Comparison of ENCODE assay signal across 25 cellular contexts in genomic region chr16:11171448-11171709, GRCh38.
DNase-seq lines count a peak whose midpoint lies in the region; ATAC-seq lines count a peak whose summit lies in the region.
"Had no signal": no experiment of that assay in that cellular context is flagged by ENCODE, and none has a peak within 500 bp of the region (broad histone marks: within the 10 kb centered on the region; RNA-seq: fewer than 3 reads in every experiment).

No MANE protein-coding gene starts in this region.

- no peak overlapping the region for H3K4me3 ChIP-seq in BLaER1 treated with 17β-estradiol and CSF1 and Interleukin-3, amounts not matched to agents 10 nM and 100 nM
- H3K4me3 ChIP-seq: GM12878, GM23338, PC-9, SJCRH30 had no signal

- no peaks in the 10 kb centered on the region for H3K27me3 Mint-ChIP-seq in activated CD8-positive, alpha-beta memory T cell treated with anti-CD3 and anti-CD28 coated beads, Interleukin-2, amount 10 ng/mL, durations not matched to agents 7 days and 5 days
- no peaks in the 10 kb centered on the region for H3K27me3 Mint-ChIP-seq in activated T-helper 2 cell treated with anti-CD3 and anti-CD28 coated beads, Interferon-gamma antibody, Interleukin-2, Interleukin-4, amounts not matched to agents 10 μg/mL and 5 μg/mL and 100 μg/mL, durations not matched to agents 14 hours and 24 hours and 36 hours (ENCODE audit: low read depth)
- H3K27me3 Mint-ChIP-seq in stimulated activated naive B cell treated with anti-CD40 and anti-IgM and Interleukin-4, amounts not matched to agents 10 μg/mL and 1 μg/mL and 100 μg/mL, for 72 hours = no peaks in the 10 kb centered on the region
- H3K27me3 Mint-ChIP-seq: CD4-positive, alpha-beta memory T cell had no signal

- H3K9ac ChIP-seq in BLaER1 treated with 17β-estradiol and CSF1 and Interleukin-3, amounts not matched to agents 10 nM and 100 nM = no peak overlapping the region

- no peak overlapping the region for H3K27ac ChIP-seq in BLaER1 treated with 17β-estradiol and CSF1 and Interleukin-3, amounts not matched to agents 10 nM and 100 nM
- H3K27ac ChIP-seq: PC-9, SJCRH30 had no signal

- CTCF ChIA-PET in activated CD8-positive, alpha-beta memory T cell treated with anti-CD3 and anti-CD28 coated beads, Interleukin-2, amount 10 ng/mL, durations not matched to agents 7 days and 5 days (lab: Charles Lee) = interaction anchor here (0.8 to 1.2 kb wide), 2 partner anchors 12 to 200 kb away, joined by 3 read pairs; no protein-coding TSS in a partner anchor

- DNase-seq in activated CD8-positive, alpha-beta memory T cell treated with anti-CD3 and anti-CD28 coated beads, Interleukin-2, amount 10 ng/mL, durations not matched to agents 7 days and 5 days = no peak
- no peak for DNase-seq in activated CD8-positive, alpha-beta memory T cell treated with anti-CD3 and anti-CD28 coated beads, Interleukin-2, amount 50 U/mL, for 4 hours
- no peak for DNase-seq in activated T-helper 2 cell treated with anti-CD3 and anti-CD28 coated beads, Interferon-gamma antibody, Interleukin-2, Interleukin-4, amounts not matched to agents 10 μg/mL and 5 μg/mL and 100 μg/mL, durations not matched to agents 14 hours and 24 hours and 36 hours (ENCODE audit: low spot score)
- DNase-seq in stimulated activated naive B cell treated with anti-CD40 and anti-IgM and Interleukin-4, amounts not matched to agents 10 μg/mL and 1 μg/mL and 100 μg/mL, for 72 hours = no peak
- DNase-seq in NCI-H1092 treated with DMSO at 0.1 percent for 48 hours (lab: John Stamatoyannopoulos, UW) = no peak
- DNase-seq in stimulated activated naive CD8-positive, alpha-beta T cell treated with anti-CD3 and anti-CD28 coated beads, Interleukin-15, Interleukin-2, amounts not matched to agents 100 U/mL and 50 U/mL, for 24 hours = no peak
- DNase-seq: C1 segment of cervical spinal cord; CD4-positive, alpha-beta memory T cell; COR-L47; EL; GDM1; H9; Kasumi-1; NCI-H1105; NCI-H1436 treated with DMSO at 0.1 percent for 48 hours; NCI-H1930; NCI-H2227 treated with DMSO at 0.1 percent for 48 hours; NCI-H526 treated with DMSO at 0.1 percent for 48 hours; SJCRH30 had no signal

- no peaks in the 10 kb centered on the region for H3K9me3 ChIP-seq in BLaER1 treated with 17β-estradiol and CSF1 and Interleukin-3, amounts not matched to agents 10 nM and 100 nM (replicated peaks in 1 of 11)
- H3K9me3 ChIP-seq: SJCRH30 had no signal

- H3K36me3 ChIP-seq in BLaER1 treated with 17β-estradiol and CSF1 and Interleukin-3, amounts not matched to agents 10 nM and 100 nM = peaks cover 10 to 55% (median 43%) of the 10 kb centered on the region in 11 experiments; a peak in 19 of 22 replicates
- H3K36me3 ChIP-seq: SJCRH30 had no signal

- peak overlapping the region; percentile 54 for H3K27ac Mint-ChIP-seq in activated CD8-positive, alpha-beta memory T cell treated with anti-CD3 and anti-CD28 coated beads, Interleukin-2, amount 10 ng/mL, durations not matched to agents 7 days and 5 days
- peak overlapping the region; percentile 60 for H3K27ac Mint-ChIP-seq in activated T-helper 2 cell treated with anti-CD3 and anti-CD28 coated beads, Interferon-gamma antibody, Interleukin-2, Interleukin-4, amounts not matched to agents 10 μg/mL and 5 μg/mL and 100 μg/mL, durations not matched to agents 14 hours and 24 hours and 36 hours
- H3K27ac Mint-ChIP-seq in stimulated activated naive B cell treated with anti-CD40 and anti-IgM and Interleukin-4, amounts not matched to agents 10 μg/mL and 1 μg/mL and 100 μg/mL, for 72 hours = peak overlapping the region; percentile 47
- H3K27ac Mint-ChIP-seq: GM23338, H9 had no signal

- H3K4me1 ChIP-seq in BLaER1 treated with 17β-estradiol and CSF1 and Interleukin-3, amounts not matched to agents 10 nM and 100 nM = peaks cover 22 to 62% (median 31%) of the 10 kb centered on the region in 10 experiments
- H3K4me1 ChIP-seq: SJCRH30 had no signal

- H3K4me2 ChIP-seq in BLaER1 treated with 17β-estradiol and CSF1 and Interleukin-3, amounts not matched to agents 10 nM and 100 nM = peak overlapping the region in 9 of 11 experiments; percentile 35 to 88 (median 74); a peak in 10 of 22 replicates
- H3K4me2 ChIP-seq: GM23338, PC-9 had no signal

- no peak for ATAC-seq in activated CD8-positive, alpha-beta memory T cell treated with anti-CD3 and anti-CD28 coated beads, Interleukin-2, amount 10 ng/mL, durations not matched to agents 7 days and 5 days
- no peak for ATAC-seq in stimulated activated naive B cell treated with anti-CD40 and anti-IgM and Interleukin-4, amounts not matched to agents 10 μg/mL and 1 μg/mL and 100 μg/mL, for 72 hours (replicated peaks)
- ATAC-seq in stimulated activated naive CD8-positive, alpha-beta T cell treated with anti-CD3 and anti-CD28 coated beads, Interleukin-15, Interleukin-2, amounts not matched to agents 100 U/mL and 50 U/mL, for 24 hours = no peak
- ATAC-seq: GM12878, GM23338, HepG2, Right ventricle myocardium inferior had no signal

- H3K27me3 ChIP-seq in BLaER1 treated with 17β-estradiol and CSF1 and Interleukin-3, amounts not matched to agents 10 nM and 100 nM = no peaks in the 10 kb centered on the region
- H3K27me3 ChIP-seq: SJCRH30 had no signal

- intact Hi-C loops in activated T-helper 2 cell treated with anti-CD3 and anti-CD28 coated beads, Interferon-gamma antibody, Interleukin-2, Interleukin-4, amounts not matched to agents 10 μg/mL and 5 μg/mL and 100 μg/mL, durations not matched to agents 14 hours and 24 hours and 36 hours (cut with micrococcal nuclease) = no loop called here

- peaks cover 0 to 27% (median 0%) of the 10 kb centered on the region in 11 experiments; a peak in 5 of 22 replicates for H4K20me1 ChIP-seq in BLaER1 treated with 17β-estradiol and CSF1 and Interleukin-3, amounts not matched to agents 10 nM and 100 nM

- H3K9me3 Mint-ChIP-seq in activated CD8-positive, alpha-beta memory T cell treated with anti-CD3 and anti-CD28 coated beads, Interleukin-2, amount 10 ng/mL, durations not matched to agents 7 days and 5 days (ENCODE audit: low read depth) = no peaks in the 10 kb centered on the region
- no peaks in the 10 kb centered on the region for H3K9me3 Mint-ChIP-seq in activated T-helper 2 cell treated with anti-CD3 and anti-CD28 coated beads, Interferon-gamma antibody, Interleukin-2, Interleukin-4, amounts not matched to agents 10 μg/mL and 5 μg/mL and 100 μg/mL, durations not matched to agents 14 hours and 24 hours and 36 hours
- H3K9me3 Mint-ChIP-seq in stimulated activated naive B cell treated with anti-CD40 and anti-IgM and Interleukin-4, amounts not matched to agents 10 μg/mL and 1 μg/mL and 100 μg/mL, for 72 hours = peaks cover 3 to 9% of the 10 kb centered on the region in 2 donors
- H3K9me3 Mint-ChIP-seq: GM23338, H9 had no signal

- no peak overlapping the region for H3K4me3 Mint-ChIP-seq in activated CD8-positive, alpha-beta memory T cell treated with anti-CD3 and anti-CD28 coated beads, Interleukin-2, amount 10 ng/mL, durations not matched to agents 7 days and 5 days
- no peak overlapping the region for H3K4me3 Mint-ChIP-seq in activated T-helper 2 cell treated with anti-CD3 and anti-CD28 coated beads, Interferon-gamma antibody, Interleukin-2, Interleukin-4, amounts not matched to agents 10 μg/mL and 5 μg/mL and 100 μg/mL, durations not matched to agents 14 hours and 24 hours and 36 hours (ENCODE audit: low read depth)
- no peak overlapping the region for H3K4me3 Mint-ChIP-seq in stimulated activated naive B cell treated with anti-CD40 and anti-IgM and Interleukin-4, amounts not matched to agents 10 μg/mL and 1 μg/mL and 100 μg/mL, for 72 hours
- H3K4me3 Mint-ChIP-seq: CD4-positive, alpha-beta memory T cell; GM23338; H9 had no signal

- peaks cover 76% of the 10 kb centered on the region for H3K4me1 Mint-ChIP-seq in activated CD8-positive, alpha-beta memory T cell treated with anti-CD3 and anti-CD28 coated beads, Interleukin-2, amount 10 ng/mL, durations not matched to agents 7 days and 5 days
- H3K4me1 Mint-ChIP-seq in activated T-helper 2 cell treated with anti-CD3 and anti-CD28 coated beads, Interferon-gamma antibody, Interleukin-2, Interleukin-4, amounts not matched to agents 10 μg/mL and 5 μg/mL and 100 μg/mL, durations not matched to agents 14 hours and 24 hours and 36 hours (ENCODE audit: low read depth) = peaks cover 55% of the 10 kb centered on the region
- H3K4me1 Mint-ChIP-seq in stimulated activated naive B cell treated with anti-CD40 and anti-IgM and Interleukin-4, amounts not matched to agents 10 μg/mL and 1 μg/mL and 100 μg/mL, for 72 hours = peaks cover 53 to 62% of the 10 kb centered on the region in 2 donors
- H3K4me1 Mint-ChIP-seq: GM23338, H9 had no signal

- peaks cover 44% of the 10 kb centered on the region for H3K36me3 Mint-ChIP-seq in activated CD8-positive, alpha-beta memory T cell treated with anti-CD3 and anti-CD28 coated beads, Interleukin-2, amount 10 ng/mL, durations not matched to agents 7 days and 5 days
- peaks cover 48% of the 10 kb centered on the region for H3K36me3 Mint-ChIP-seq in activated T-helper 2 cell treated with anti-CD3 and anti-CD28 coated beads, Interferon-gamma antibody, Interleukin-2, Interleukin-4, amounts not matched to agents 10 μg/mL and 5 μg/mL and 100 μg/mL, durations not matched to agents 14 hours and 24 hours and 36 hours (ENCODE audit: low read depth)
- H3K36me3 Mint-ChIP-seq in stimulated activated naive B cell treated with anti-CD40 and anti-IgM and Interleukin-4, amounts not matched to agents 10 μg/mL and 1 μg/mL and 100 μg/mL, for 72 hours = peaks cover 79 to 85% of the 10 kb centered on the region in 2 donors
